ENCODE assay signal across 12 cellular contexts in genomic region chr13:29702912-29703351, GRCh38.
DNase-seq lines count a peak whose midpoint lies in the region; ATAC-seq and TF ChIP-seq lines count a peak whose summit lies in the region.
"Had no signal": no experiment of that assay in that cellular context is flagged by ENCODE, and none has a peak within 500 bp of the region (broad histone marks: within the 10 kb centered on the region; RNA-seq: fewer than 3 reads in every experiment).

No MANE protein-coding gene starts in this region.

- H3K36me3 ChIP-seq in endodermal cell (ENCODE audit: control insufficient read depth, insufficient read depth, low read length) (no peaks in the 10 kb centered on the region), mesodermal cell (ENCODE audit: control insufficient read depth, insufficient read depth, low read length) (no peaks in the 10 kb centered on the region), HAP-1 (replicated peaks) (no peaks in the 10 kb centered on the region)

- no peak overlapping the region for H3K27ac Mint-ChIP-seq in endodermal cell
- H3K27ac Mint-ChIP-seq: CD8-positive, alpha-beta memory T cell; dendritic cell treated with granulocyte-macrophage colony-stimulating factor and Interleukin-4, amounts not matched to agents 40 ng/mL and 50 ng/mL, for 4 days; naive B cell had no signal

- peaks cover 12% of the 10 kb centered on the region for H3K27me3 Mint-ChIP-seq in endodermal cell (ENCODE audit: insufficient read depth)

- no peaks in the 10 kb centered on the region for H3K36me3 Mint-ChIP-seq in endodermal cell (ENCODE audit: low read depth)
- H3K36me3 Mint-ChIP-seq: CD8-positive, alpha-beta memory T cell had no signal

- H3K4me3 Mint-ChIP-seq in endodermal cell: no peak overlapping the region
- H3K4me3 Mint-ChIP-seq: CD8-positive, alpha-beta memory T cell; dendritic cell treated with granulocyte-macrophage colony-stimulating factor and Interleukin-4, amounts not matched to agents 40 ng/mL and 50 ng/mL, for 4 days; naive B cell had no signal

- 36 to 53% methylated on average over 8 to 13 of the region's 13 CpGs for WGBS in endodermal cell (ENCODE audit: insufficient coverage in 1 of 2, insufficient read length in 1 of 2), 2 experiments
- WGBS in mesodermal cell (ENCODE audit: insufficient coverage in 2 of 2), 2 experiments: 8% methylated on average over 10 to 13 of the region's 13 CpGs

- H3K9ac ChIP-seq in endodermal cell (ENCODE audit: extremely low read depth, low read length, poor library complexity, severe bottlenecking): no peak overlapping the region

- H3K9me3 Mint-ChIP-seq in endodermal cell: peaks cover 2% of the 10 kb centered on the region
- H3K9me3 Mint-ChIP-seq: CD8-positive, alpha-beta memory T cell; dendritic cell treated with granulocyte-macrophage colony-stimulating factor and Interleukin-4, amounts not matched to agents 40 ng/mL and 50 ng/mL, for 4 days had no signal

- no peaks in the 10 kb centered on the region for H3K4me1 Mint-ChIP-seq in endodermal cell
- H3K4me1 Mint-ChIP-seq: CD8-positive, alpha-beta memory T cell; naive B cell had no signal

- H3K4me1 ChIP-seq in endodermal cell (ENCODE audit: control insufficient read depth, insufficient read depth, low read length) (no peaks in the 10 kb centered on the region), mesodermal cell (ENCODE audit: control insufficient read depth, insufficient read depth, low read length, poor library complexity, severe bottlenecking) (peaks cover 13% of the 10 kb centered on the region), HAP-1 (no peaks in the 10 kb centered on the region)

- no peak overlapping the region for H3K27ac ChIP-seq in endodermal cell (ENCODE audit: low read depth, low read length)
- peak overlapping the region; percentile 93 for H3K27ac ChIP-seq in mesodermal cell (ENCODE audit: low read depth, low read length, severe bottlenecking)

- no peak for ATAC-seq in GM21390 (IDR thresholded peaks at IDR 0.05; ENCODE audit: unreplicated experiment)

- peak; percentile 93 for DNase-seq in AG10803 (ENCODE audit: low read depth)
- peak; percentile 54 for DNase-seq in MV-4-11 (lab: John Stamatoyannopoulos, UW)
- peak; percentile 79 for DNase-seq in endodermal cell
- DNase-seq in HAP-1 (ENCODE audit: low spot score in 2 of 2): no peak
- DNase-seq in stimulated activated naive CD4-positive, alpha-beta T cell treated with Interleukin-2 at 50 U/mL for 16 hours (lab: John Stamatoyannopoulos, UW): no peak
- DNase-seq in GM19238 (ENCODE audit: insufficient read length, low spot score): no peak
- DNase-seq: CD8-positive, alpha-beta memory T cell; naive B cell; NCI-H526 had no signal

- no peaks in the 10 kb centered on the region for H3K27me3 ChIP-seq in endodermal cell (ENCODE audit: control insufficient read depth, insufficient read depth, low read length, poor library complexity, severe bottlenecking)
- no peaks in the 10 kb centered on the region; the same call in 1 of the 2 replicates for H3K27me3 ChIP-seq in HAP-1 (ENCODE audit: low read depth)

- in situ Hi-C loops in HAP-1 (cut with MboI; ENCODE audit: low sequenced_read_pairs): loop anchor here (10.0 kb wide), 1 partner anchor 188 kb away; no protein-coding TSS in a partner anchor

- no peak for TF ChIP-seq CTCF in AG10803 (conservative IDR thresholded peaks at IDR 0.05; ENCODE audit: low read length)
- TF ChIP-seq CTCF in endodermal cell (conservative IDR thresholded peaks at IDR 0.05): no peak

- H3K4me3 ChIP-seq in AG10803 (ENCODE audit: low read length) (peak overlapping the region; percentile 15), endodermal cell (ENCODE audit: low read length) (no peak overlapping the region), mesodermal cell (ENCODE audit: extremely low read depth, insufficient read depth, low read length, poor library complexity, severe bottlenecking) (no peak overlapping the region), HAP-1 (no peak overlapping the region)

- H3K9me3 ChIP-seq in endodermal cell (ENCODE audit: control insufficient read depth, low read length) (no peaks in the 10 kb centered on the region), mesodermal cell (ENCODE audit: control insufficient read depth, low read length) (peaks cover 7% of the 10 kb centered on the region), HAP-1 (no peaks in the 10 kb centered on the region)

Comparison
In these comparisons a context has a peak if more than half of its experiments do, and no peak if none do; other contexts are left out.
1. DNase-seq: peak in AG10803 (single experiment), MV-4-11 (single experiment) and endodermal cell (single experiment); none in HAP-1 (0 of 2), stimulated activated naive CD4-positive, alpha-beta T cell treated with Interleukin-2 at 50 U/mL for 16 hours (single experiment) and GM19238 (single experiment).